In the genomic region with DNA sequence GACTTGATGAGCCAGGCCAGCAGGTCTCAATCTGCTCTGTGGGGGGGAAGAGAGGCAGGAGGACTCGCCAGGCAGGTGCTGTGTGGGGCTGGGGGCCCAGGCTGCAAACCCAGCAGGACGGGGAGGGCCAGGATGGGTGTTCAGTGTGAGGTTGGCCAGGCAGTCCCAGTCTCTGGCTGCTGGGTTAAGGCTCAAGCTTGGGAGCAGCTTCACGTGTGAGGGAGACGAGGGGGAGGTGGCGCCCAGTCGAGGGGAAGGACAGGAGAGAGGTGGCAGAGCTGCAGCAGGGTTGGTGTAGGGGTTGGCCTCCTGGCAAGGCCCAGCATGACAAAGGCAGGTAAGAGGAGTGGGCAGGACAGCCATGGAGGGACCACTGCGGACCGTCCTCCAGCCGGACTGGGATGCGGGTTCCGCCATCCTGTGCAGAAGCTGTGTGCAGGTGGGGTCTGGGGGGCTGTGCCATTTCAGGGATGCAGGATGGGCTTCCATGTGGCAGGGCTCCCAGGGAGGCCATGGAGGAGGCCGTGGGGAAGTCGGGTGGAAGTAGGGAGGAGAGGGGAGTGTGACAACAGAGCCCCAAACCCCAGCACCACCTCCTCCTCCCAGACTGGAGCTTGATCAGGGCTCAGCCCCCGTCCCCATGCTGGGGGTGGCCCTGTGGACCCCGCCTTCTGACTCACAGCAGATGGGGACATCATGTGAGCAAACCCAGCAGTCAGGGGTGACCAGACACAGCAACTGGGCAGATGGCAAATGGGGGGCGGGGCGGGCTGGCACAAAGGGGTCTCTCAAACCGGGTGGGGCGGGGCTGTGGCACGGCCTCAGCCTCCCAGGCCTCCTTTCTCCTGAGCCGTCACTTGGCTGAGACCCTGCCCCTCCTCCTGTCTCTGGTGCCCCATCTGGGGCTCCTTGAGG, we compare ENCODE assay signal across 19 cellular contexts.
DNase-seq lines count a peak whose midpoint lies in the region; ATAC-seq and TF ChIP-seq lines count a peak whose summit lies in the region.
"Had no signal": no experiment of that assay in that cellular context is flagged by ENCODE, and none has a peak within 500 bp of the region (broad histone marks: within the 10 kb centered on the region; RNA-seq: fewer than 3 reads in every experiment).

No MANE protein-coding gene starts in this region.

- ATAC-seq in stimulated activated effector memory CD8-positive, alpha-beta T cell treated with anti-CD3 and anti-CD28 coated beads, Interleukin-12 subunit alpha, Interleukin-12 subunit beta, amount 100 ng/mL, for 72 hours: no peak
- ATAC-seq in HG03520 (IDR thresholded peaks at IDR 0.05; ENCODE audit: unreplicated experiment) (no peak), GM21360 (IDR thresholded peaks at IDR 0.05; ENCODE audit: unreplicated experiment) (no peak)
- ATAC-seq: CD8-positive, alpha-beta T cell; left lobe of liver had no signal

- H3K27ac ChIP-seq in angular gyrus (ENCODE audit: low read depth, low read length): peak overlapping the region; percentile 70
- H3K27ac ChIP-seq in layer of hippocampus (ENCODE audit: low read depth, low read length): peak overlapping the region; percentile 94
- H3K27ac ChIP-seq: ovary, SJCRH30 had no signal

- peaks cover 32% of the 10 kb centered on the region for H3K36me3 Mint-ChIP-seq in stimulated activated effector memory CD8-positive, alpha-beta T cell treated with anti-CD3 and anti-CD28 coated beads, Interleukin-12 subunit alpha, Interleukin-12 subunit beta, amount 100 ng/mL, for 72 hours
- H3K36me3 Mint-ChIP-seq: CD8-positive, alpha-beta T cell; IgD-negative memory B cell had no signal

- H3K27me3 ChIP-seq in layer of hippocampus (ENCODE audit: control insufficient read depth, insufficient read depth, low read length): no peaks in the 10 kb centered on the region
- H3K27me3 ChIP-seq: ovary had no signal

- peak overlapping the region; percentile 95 for H3K4me3 Mint-ChIP-seq in stimulated activated effector memory CD8-positive, alpha-beta T cell treated with anti-CD3 and anti-CD28 coated beads, Interleukin-12 subunit alpha, Interleukin-12 subunit beta, amount 100 ng/mL, for 72 hours
- H3K4me3 Mint-ChIP-seq: CD8-positive, alpha-beta T cell had no signal

- peak overlapping the region; percentile 98 for H3K27ac Mint-ChIP-seq in stimulated activated effector memory CD8-positive, alpha-beta T cell treated with anti-CD3 and anti-CD28 coated beads, Interleukin-12 subunit alpha, Interleukin-12 subunit beta, amount 100 ng/mL, for 72 hours
- H3K27ac Mint-ChIP-seq: CD8-positive, alpha-beta T cell; IgD-negative memory B cell had no signal

- TF ChIP-seq EP300 in Ishikawa (IDR thresholded peaks at IDR 0.05; ENCODE audit: borderline replicate concordance): no peak

- no peak for DNase-seq in stimulated activated effector memory CD8-positive, alpha-beta T cell treated with anti-CD3 and anti-CD28 coated beads, Interleukin-12 subunit alpha, Interleukin-12 subunit beta, amount 100 ng/mL, for 72 hours (ENCODE audit: low spot score in 2 of 2)
- no peak for DNase-seq in ecto neural progenitor cell (ENCODE audit: low spot score)
- DNase-seq: dermis blood vessel endothelial cell; foreskin melanocyte; GF-D8; NCI-H146; NCI-H774; ovary; SJCRH30; stimulated activated CD4-positive, alpha-beta T cell treated with anti-CD3 and anti-CD28 coated beads, Interleukin-2, amount 100 ng/mL, for 24 hours; stimulated activated naive CD4-positive, alpha-beta T cell had no signal

- no peaks in the 10 kb centered on the region for H3K9me3 Mint-ChIP-seq in stimulated activated effector memory CD8-positive, alpha-beta T cell treated with anti-CD3 and anti-CD28 coated beads, Interleukin-12 subunit alpha, Interleukin-12 subunit beta, amount 100 ng/mL, for 72 hours
- H3K9me3 Mint-ChIP-seq: CD8-positive, alpha-beta T cell; IgD-negative memory B cell had no signal

- H3K4me1 Mint-ChIP-seq in stimulated activated effector memory CD8-positive, alpha-beta T cell treated with anti-CD3 and anti-CD28 coated beads, Interleukin-12 subunit alpha, Interleukin-12 subunit beta, amount 100 ng/mL, for 72 hours: peaks cover 41% of the 10 kb centered on the region
- H3K4me1 Mint-ChIP-seq: IgD-negative memory B cell had no signal

- TF ChIP-seq RAD21 in Ishikawa (IDR thresholded peaks at IDR 0.05; ENCODE audit: low read depth): no peak

TF ChIP-seq in Ishikawa, 13 proteins besides CTCF, POLR2A, EP300 and RAD21:
- TF ChIP-seq ZBTB7A (IDR thresholded peaks at IDR 0.05; ENCODE audit: low read depth): 0 out of 2 replicates have a peak, but pooled peaks have one; percentile 22
- TF ChIP-seq, protein P1, sequence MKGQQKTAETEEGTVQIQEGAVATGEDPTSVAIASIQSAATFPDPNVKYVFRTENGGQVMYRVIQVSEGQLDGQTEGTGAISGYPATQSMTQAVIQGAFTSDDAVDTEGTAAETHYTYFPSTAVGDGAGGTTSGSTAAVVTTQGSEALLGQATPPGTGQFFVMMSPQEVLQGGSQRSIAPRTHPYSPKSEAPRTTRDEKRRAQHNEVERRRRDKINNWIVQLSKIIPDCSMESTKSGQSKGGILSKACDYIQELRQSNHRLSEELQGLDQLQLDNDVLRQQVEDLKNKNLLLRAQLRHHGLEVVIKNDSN (IDR thresholded peaks at IDR 0.05): no peak
